Comparison of ENCODE assay signal across 9 cellular contexts in genomic region chrX:115616943-115617563, GRCh38. TPM values are rescaled to one million over a fixed set of nuclear protein-coding genes. Genes with fewer than 3 reads are reported as not detected.
DNase-seq lines count a peak whose midpoint lies in the region; ATAC-seq and FAIRE-seq lines count a peak whose summit lies in the region.
"Had no signal": no experiment of that assay in that cellular context is flagged by ENCODE, and none has a peak within 500 bp of the region (broad histone marks: within the 10 kb centered on the region; RNA-seq: fewer than 3 reads in every experiment).

No MANE protein-coding gene starts in this region.

- H3K27me3 ChIP-seq in Karpas-422 (ENCODE audit: low read length), result no peaks in the 10 kb centered on the region

- no peaks in the 10 kb centered on the region for H3K9me3 ChIP-seq in Karpas-422 (ENCODE audit: low read length)

- no peak overlapping the region for H3K4me3 ChIP-seq in Karpas-422 (ENCODE audit: low read length)

- H3K9me2 ChIP-seq in Karpas-422 (replicated peaks; ENCODE audit: insufficient read depth, low read length), result no peaks in the 10 kb centered on the region

- DNase-seq in GM18507 (ENCODE audit: extremely low spot score, insufficient read length, low read depth) (no peak), RCC 7860 (ENCODE audit: low spot score) (peak; percentile 71), iPS DF 4.7 (ENCODE audit: extremely low read depth, low spot score) (peak; percentile 22), Karpas-422 (no peak), substantia nigra (lab: John Stamatoyannopoulos, UW) (no peak), NAMALWA (ENCODE audit: low spot score) (no peak)
- no peak for DNase-seq in stimulated activated CD8-positive, alpha-beta memory T cell treated with anti-CD3 and anti-CD28 coated beads, Interleukin-4, amount 100 ng/mL, for 48 hours

- H3K4me2 ChIP-seq in Karpas-422 (ENCODE audit: low read depth, low read length, poor library complexity, severe bottlenecking), result no peak overlapping the region

- peak; percentile 93 for ATAC-seq in HG02571 (IDR thresholded peaks at IDR 0.05; ENCODE audit: unreplicated experiment)

- H3K79me2 ChIP-seq in Karpas-422 (ENCODE audit: low read length), result no peaks in the 10 kb centered on the region

- no peak overlapping the region for H2AFZ ChIP-seq in Karpas-422 (ENCODE audit: low read length)

- H3K27ac ChIP-seq in Karpas-422 (ENCODE audit: low read length), result no peak overlapping the region
- H3K27ac ChIP-seq in substantia nigra (ENCODE audit: low read depth, low read length, poor library complexity, severe bottlenecking), result no peak overlapping the region

- FAIRE-seq in GM18507 (lab: Jason Lieb, UNC) (peak; percentile 80), RCC 7860 (lab: Jason Lieb, UNC) (peak; percentile 93)
- FAIRE-seq: islet of Langerhans had no signal

- H3K36me3 ChIP-seq in Karpas-422 (ENCODE audit: insufficient read depth, low read length), result no peaks in the 10 kb centered on the region

- no peak overlapping the region for H3K9ac ChIP-seq in Karpas-422 (ENCODE audit: low read length)

- no peaks in the 10 kb centered on the region for H4K20me1 ChIP-seq in Karpas-422 (ENCODE audit: insufficient read depth, low read depth, low read length)

- H3K4me1 ChIP-seq in Karpas-422 (ENCODE audit: low read length), result no peaks in the 10 kb centered on the region

RNA-seq across cellular contexts. Expression of gene PLS3, which starts 56.1 kb away (rescaled TPM):
- total RNA-seq in Karpas-422 (2014; rRNA removed; shearing (Covaris generic); ENCODE audit: low replicate concordance), result not detected in 2 replicates

Comparison
In these comparisons a context has a peak if more than half of its experiments do, and no peak if none do; other contexts are left out.
1. DNase-seq: peak in RCC 7860 (single experiment) and iPS DF 4.7 (single experiment); none in GM18507 (single experiment), stimulated activated CD8-positive, alpha-beta memory T cell treated with anti-CD3 and anti-CD28 coated beads, Interleukin-4, amount 100 ng/mL, for 48 hours (single experiment), Karpas-422 (single experiment), substantia nigra (0 of 49) and NAMALWA (single experiment).